Comparison of ENCODE assay signal across 18 cellular contexts in the genomic region with DNA sequence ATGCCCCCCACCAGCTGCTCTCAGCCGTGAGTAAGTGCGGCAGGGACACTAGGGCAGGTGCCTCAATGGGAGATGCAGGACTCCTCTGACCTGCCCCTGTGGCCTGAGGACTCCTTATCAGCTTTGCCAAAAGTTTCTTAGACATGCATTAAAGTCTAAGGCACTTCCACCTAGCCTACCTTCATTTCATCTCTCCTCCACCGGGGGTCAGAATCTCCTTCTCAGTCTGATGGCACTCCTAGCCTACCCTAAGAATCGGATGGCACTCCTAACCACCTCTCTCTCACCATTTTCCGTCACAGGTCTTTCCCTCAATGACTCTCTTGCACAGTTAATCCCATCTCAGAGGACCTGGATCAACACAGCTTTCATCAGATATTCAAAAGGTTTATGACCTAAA.
DNase-seq lines count a peak whose midpoint lies in the region; ATAC-seq, FAIRE-seq and TF ChIP-seq lines count a peak whose summit lies in the region.
"Had no signal": no experiment of that assay in that cellular context is flagged by ENCODE, and none has a peak within 500 bp of the region (broad histone marks: within the 10 kb centered on the region; RNA-seq: fewer than 3 reads in every experiment).

No MANE protein-coding gene starts in this region.

- peaks cover 5% of the 10 kb centered on the region for H3K27me3 Mint-ChIP-seq in activated CD4-positive, alpha-beta T cell treated with anti-CD3 and anti-CD28 coated beads for 36 hours
- H3K27me3 Mint-ChIP-seq in activated CD4-positive, alpha-beta T cell treated with anti-CD3 and anti-CD28 coated beads, Interleukin-2, amount 10 ng/mL, durations not matched to agents 7 days and 5 days, result no peaks in the 10 kb centered on the region
- H3K27me3 Mint-ChIP-seq: CD4-positive, CD25-positive, alpha-beta regulatory T cell had no signal

- intact Hi-C loops in activated CD4-positive, alpha-beta T cell treated with anti-CD3 and anti-CD28 coated beads for 36 hours (cut with DNase I, micrococcal nuclease), result no loop called here
- intact Hi-C loops in endothelial cell of umbilical vein (cut with micrococcal nuclease), result no loop called here

- FAIRE-seq in endothelial cell of umbilical vein (lab: Jason Lieb, UNC), result peak; percentile 42
- FAIRE-seq in small intestine (lab: Jason Lieb, UNC), result no peak
- FAIRE-seq: H54 had no signal

- POLR2A ChIA-PET in activated CD4-positive, alpha-beta T cell treated with anti-CD3 and anti-CD28 coated beads for 36 hours (lab: Charles Lee), result no interaction called here
- POLR2A ChIA-PET in activated CD4-positive, alpha-beta T cell treated with anti-CD3 and anti-CD28 coated beads, Interleukin-2, amount 10 ng/mL, durations not matched to agents 7 days and 5 days (lab: Charles Lee), result no interaction called here
- POLR2A ChIA-PET in endothelial cell of umbilical vein (lab: Charles Lee), result no interaction called here

- no peak overlapping the region for H3K4me2 ChIP-seq in endothelial cell of umbilical vein (ENCODE audit: insufficient read depth, low read length)

- DNase-seq in activated CD4-positive, alpha-beta T cell treated with anti-CD3 and anti-CD28 coated beads for 36 hours, result peak; percentile 3
- no peak for DNase-seq in activated CD4-positive, alpha-beta T cell treated with anti-CD3 and anti-CD28 coated beads, Interleukin-2, amount 10 ng/mL, durations not matched to agents 7 days and 5 days
- DNase-seq in NCI-H69 (lab: John Stamatoyannopoulos, UW), result peak; percentile 15
- DNase-seq in endothelial cell of umbilical vein (ENCODE audit: low read depth, low spot score), result no peak
- DNase-seq in small intestine, result peak; percentile 9
- no peak for DNase-seq in ACHN
- DNase-seq: AML-193; CD4-positive, CD25-positive, alpha-beta regulatory T cell; NCI-H1048; NCI-H146; NCI-H2107; NCI-H446; NCI-H748 treated with DMSO at 0.1 percent for 48 hours; SHP77 had no signal

- CTCF ChIA-PET in activated CD4-positive, alpha-beta T cell treated with anti-CD3 and anti-CD28 coated beads for 36 hours (lab: Charles Lee), result no interaction called here
- CTCF ChIA-PET in activated CD4-positive, alpha-beta T cell treated with anti-CD3 and anti-CD28 coated beads, Interleukin-2, amount 10 ng/mL, durations not matched to agents 7 days and 5 days (lab: Charles Lee), result interaction anchor here (0.6 kb wide), 1 partner anchor 8 kb away, joined by 5 read pairs; no protein-coding TSS in a partner anchor
- CTCF ChIA-PET in endothelial cell of umbilical vein (lab: Charles Lee), result no interaction called here

- no peak for ATAC-seq in activated CD4-positive, alpha-beta T cell treated with anti-CD3 and anti-CD28 coated beads for 36 hours
- ATAC-seq in HG02938 (IDR thresholded peaks at IDR 0.05; ENCODE audit: unreplicated experiment) (no peak), HG03432 (IDR thresholded peaks at IDR 0.05; ENCODE audit: unreplicated experiment) (no peak)
- ATAC-seq: Panc1 had no signal

- no peak overlapping the region for H3K4me3 ChIP-seq in endothelial cell of umbilical vein (replicated peaks in 1 of 3; ENCODE audit: insufficient read depth in 1 of 3, low read depth in 1 of 3, low read length in 3 of 3)
- H3K4me3 ChIP-seq in small intestine (ENCODE audit: low read depth in 1 of 2, low read length in 2 of 2), result no peak overlapping the region

- no peaks in the 10 kb centered on the region for H3K4me1 Mint-ChIP-seq in activated CD4-positive, alpha-beta T cell treated with anti-CD3 and anti-CD28 coated beads for 36 hours
- no peaks in the 10 kb centered on the region for H3K4me1 Mint-ChIP-seq in activated CD4-positive, alpha-beta T cell treated with anti-CD3 and anti-CD28 coated beads, Interleukin-2, amount 10 ng/mL, durations not matched to agents 7 days and 5 days
- H3K4me1 Mint-ChIP-seq: CD4-positive, CD25-positive, alpha-beta regulatory T cell had no signal

- dilution Hi-C loops in endothelial cell of umbilical vein (cut with MboI; ENCODE audit: extremely low pct_ligation_motif_present, low sequenced_read_pairs), result no loop called here

- TF ChIP-seq CTCF in endothelial cell of umbilical vein (IDR thresholded peaks at IDR 0.05; ENCODE audit: extremely low read depth in 1 of 2, insufficient read depth in 1 of 2, low read depth in 1 of 2, low read length in 2 of 2), result no peak

- H3K4me1 ChIP-seq in endothelial cell of umbilical vein (ENCODE audit: control insufficient read depth, extremely low read depth, insufficient read depth, low read length) (no peaks in the 10 kb centered on the region), small intestine (ENCODE audit: control insufficient read depth in 2 of 2, insufficient read depth in 1 of 2, low read depth in 1 of 2, low read length in 1 of 2) (no peaks in the 10 kb centered on the region)

- H3K79me2 ChIP-seq in endothelial cell of umbilical vein (ENCODE audit: control insufficient read depth, insufficient read depth, low read length), result no peaks in the 10 kb centered on the region

- no peaks in the 10 kb centered on the region for H3K36me3 Mint-ChIP-seq in activated CD4-positive, alpha-beta T cell treated with anti-CD3 and anti-CD28 coated beads for 36 hours (ENCODE audit: low read depth)
- H3K36me3 Mint-ChIP-seq in activated CD4-positive, alpha-beta T cell treated with anti-CD3 and anti-CD28 coated beads, Interleukin-2, amount 10 ng/mL, durations not matched to agents 7 days and 5 days (ENCODE audit: low read depth), result no peaks in the 10 kb centered on the region
- H3K36me3 Mint-ChIP-seq: CD4-positive, CD25-positive, alpha-beta regulatory T cell had no signal

- H3K27me3 ChIP-seq in endothelial cell of umbilical vein (ENCODE audit: control insufficient read depth in 2 of 2, insufficient read depth in 2 of 2, low read length in 2 of 2), result no peaks in the 10 kb centered on the region
- no peaks in the 10 kb centered on the region for H3K27me3 ChIP-seq in small intestine (ENCODE audit: control insufficient read depth in 2 of 2, insufficient read depth in 2 of 2, low read length in 2 of 2)

- H3K27ac ChIP-seq in endothelial cell of umbilical vein (ENCODE audit: insufficient read depth, low read depth, low read length), result no peak overlapping the region
- H3K27ac ChIP-seq in small intestine (ENCODE audit: low read depth in 1 of 2, low read length in 1 of 2), result no peak overlapping the region

- H3K9me1 ChIP-seq in endothelial cell of umbilical vein (replicated peaks; ENCODE audit: control insufficient read depth, extremely low read depth, insufficient read depth, low read length), result no peaks in the 10 kb centered on the region

- WGBS in small intestine, 3 donors, result 60 to 72% (median 70%) methylated on average over 4 to 5 of the region's 5 CpGs

- no peaks in the 10 kb centered on the region for H3K9me3 Mint-ChIP-seq in activated CD4-positive, alpha-beta T cell treated with anti-CD3 and anti-CD28 coated beads for 36 hours (ENCODE audit: low read depth)
- H3K9me3 Mint-ChIP-seq in activated CD4-positive, alpha-beta T cell treated with anti-CD3 and anti-CD28 coated beads, Interleukin-2, amount 10 ng/mL, durations not matched to agents 7 days and 5 days, result no peaks in the 10 kb centered on the region
- H3K9me3 Mint-ChIP-seq: CD4-positive, CD25-positive, alpha-beta regulatory T cell had no signal

- H3K9ac ChIP-seq in endothelial cell of umbilical vein (replicated peaks; ENCODE audit: extremely low read depth, insufficient read depth, low read length), result no peak overlapping the region

- in situ Hi-C loops in ACHN (cut with HindIII; ENCODE audit: low pct_ligation_motif_present, low pct_unique_long_range_greater_than_20kb, low sequenced_read_pairs), result no loop called here

- H2AFZ ChIP-seq in endothelial cell of umbilical vein (ENCODE audit: low read depth, low read length), result no peak overlapping the region

- TF ChIP-seq POLR2A in endothelial cell of umbilical vein (IDR thresholded peaks at IDR 0.05; ENCODE audit: low read depth, low read length), result no peak

- H3K36me3 ChIP-seq in endothelial cell of umbilical vein (ENCODE audit: control insufficient read depth in 2 of 2, extremely low read depth in 1 of 2, insufficient read depth in 2 of 2, low read length in 2 of 2) (no peaks in the 10 kb centered on the region), small intestine (ENCODE audit: control insufficient read depth in 2 of 2, insufficient read depth in 2 of 2, low read length in 2 of 2) (no peaks in the 10 kb centered on the region)

- no TSS peak for BruUV-seq in endothelial cell of umbilical vein (replicated peaks; lab: Mats Ljungman, UMichigan)

- H3K9me3 ChIP-seq in endothelial cell of umbilical vein (replicated peaks; ENCODE audit: control insufficient read depth, insufficient read depth, low read length), result no peaks in the 10 kb centered on the region
- no peaks in the 10 kb centered on the region for H3K9me3 ChIP-seq in small intestine (ENCODE audit: control insufficient read depth, low read depth)

- H4K20me1 ChIP-seq in endothelial cell of umbilical vein (replicated peaks; ENCODE audit: control insufficient read depth, extremely low read depth, insufficient read depth, low read length), result no peaks in the 10 kb centered on the region

- H3K4me3 Mint-ChIP-seq in activated CD4-positive, alpha-beta T cell treated with anti-CD3 and anti-CD28 coated beads for 36 hours, result no peak overlapping the region
- no peak overlapping the region for H3K4me3 Mint-ChIP-seq in activated CD4-positive, alpha-beta T cell treated with anti-CD3 and anti-CD28 coated beads, Interleukin-2, amount 10 ng/mL, durations not matched to agents 7 days and 5 days
- H3K4me3 Mint-ChIP-seq: CD4-positive, CD25-positive, alpha-beta regulatory T cell had no signal

- no peak overlapping the region for H3K27ac Mint-ChIP-seq in activated CD4-positive, alpha-beta T cell treated with anti-CD3 and anti-CD28 coated beads for 36 hours
- H3K27ac Mint-ChIP-seq in activated CD4-positive, alpha-beta T cell treated with anti-CD3 and anti-CD28 coated beads, Interleukin-2, amount 10 ng/mL, durations not matched to agents 7 days and 5 days, result no peak overlapping the region
- H3K27ac Mint-ChIP-seq: CD4-positive, CD25-positive, alpha-beta regulatory T cell had no signal

TF ChIP-seq in endothelial cell of umbilical vein, 7 proteins besides CTCF, POLR2A, EP300 and RAD21:
- no peak for TF ChIP-seq EZH2 (IDR thresholded peaks at IDR 0.05; ENCODE audit: borderline replicate concordance, low read depth, low read length, severe bottlenecking)
- no peak for TF ChIP-seq FOS (IDR thresholded peaks at IDR 0.05; ENCODE audit: borderline replicate concordance, insufficient read depth, low read length)
- TF ChIP-seq POLR2AphosphoS5 (IDR thresholded peaks at IDR 0.05; ENCODE audit: insufficient read depth, low read depth, low read length), result no peak
- no peak for TF ChIP-seq GATA2 (IDR thresholded peaks at IDR 0.05; ENCODE audit: insufficient read depth, insufficient read length, low read depth, low read length)
- TF ChIP-seq MYC (IDR thresholded peaks at IDR 0.05; ENCODE audit: low read depth, low read length), result no peak
- no peak for TF ChIP-seq JUN (IDR thresholded peaks at IDR 0.05; ENCODE audit: borderline replicate concordance, insufficient read depth, insufficient read length, low read depth)
- no peak for TF ChIP-seq MAX (IDR thresholded peaks at IDR 0.05; ENCODE audit: insufficient read depth, insufficient read length)
TF ChIP-seq in endothelial cell of umbilical vein: peak in this region for 0.

Comparison
In these comparisons a context has a peak if more than half of its experiments do, and no peak if none do; other contexts are left out.
1. DNase-seq: peak in activated CD4-positive, alpha-beta T cell treated with anti-CD3 and anti-CD28 coated beads for 36 hours (single experiment), NCI-H69 (single experiment) and small intestine (single experiment); none in activated CD4-positive, alpha-beta T cell treated with anti-CD3 and anti-CD28 coated beads, Interleukin-2, amount 10 ng/mL, durations not matched to agents 7 days and 5 days (single experiment), endothelial cell of umbilical vein (single experiment) and ACHN (single experiment).